2 cellular contexts compared by ENCODE assay signal in genomic region chr15:55505407-55505806, GRCh38.
A peak's percentile ranks its signal among the peaks of the same experiment; 100 is the strongest.
TF ChIP-seq lines count a peak whose summit lies in the region.

No MANE protein-coding gene starts in this region.

TF ChIP-seq in K562, 482 proteins besides CTCF, POLR2A, EP300 and RAD21 (continued from another document):
- TF ChIP-seq ZNF146 (CRISPR knock-in tag; IDR thresholded peaks at IDR 0.05; ENCODE audit: unreplicated experiment), result peak; percentile 73

TF ChIP-seq in HepG2, 621 proteins besides CTCF, POLR2A, EP300 and RAD21:
- TF ChIP-seq MNT (IDR thresholded peaks at IDR 0.05), result peak; percentile 56
